8 cellular contexts compared by ENCODE assay signal in the genomic region with DNA sequence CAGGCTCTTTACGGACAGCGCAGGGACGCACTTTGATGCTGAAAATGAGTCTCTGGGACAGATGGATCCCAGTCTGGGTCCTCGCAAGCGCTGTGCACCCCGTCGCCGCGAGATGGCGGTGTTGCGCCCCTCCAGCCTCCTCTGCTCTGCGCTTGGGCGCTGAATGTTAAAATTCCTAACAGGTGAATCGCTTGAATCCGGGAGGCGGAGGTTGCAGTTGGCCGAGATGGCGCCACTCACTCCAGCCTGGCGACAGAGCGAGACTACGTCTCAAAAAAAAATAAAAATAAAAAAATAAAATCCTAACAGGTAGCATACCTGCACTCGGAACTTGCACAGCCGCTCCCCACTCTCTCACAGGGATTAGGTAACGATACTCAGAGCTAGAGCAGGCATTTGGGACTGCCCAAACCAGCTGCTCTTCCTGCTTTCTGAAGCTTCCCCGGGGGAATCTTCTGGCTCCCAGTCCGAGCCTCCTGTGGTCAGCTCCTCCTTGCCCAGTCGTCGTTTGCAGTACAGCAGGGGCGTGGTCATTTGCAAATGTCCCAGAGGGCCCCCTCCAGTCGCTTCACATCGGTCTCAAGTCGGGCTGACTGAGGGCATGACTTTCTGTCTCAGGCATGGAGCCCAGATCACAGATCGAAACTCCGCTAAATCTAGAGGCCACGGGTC. TPM values are rescaled to one million over a fixed set of nuclear protein-coding genes. Genes with fewer than 3 reads are reported as not detected.
DNase-seq lines count a peak whose midpoint lies in the region; ATAC-seq and TF ChIP-seq lines count a peak whose summit lies in the region.

No MANE protein-coding gene starts in this region.

- no peak overlapping the region for H3K27ac ChIP-seq in OCI-LY3 (ENCODE audit: low read length)

- no peak overlapping the region for H3K9ac ChIP-seq in OCI-LY3 (ENCODE audit: low read length)

- H3K27ac Mint-ChIP-seq in activated T-cell treated with anti-CD3 and anti-CD28 coated beads, Interleukin-2, amount 50 U/mL, for 72 hours = no peak overlapping the region
- no peak overlapping the region for H3K27ac Mint-ChIP-seq in stimulated activated memory B cell treated with anti-CD40 and anti-IgM and Interleukin-4, amounts not matched to agents 10 μg/mL and 1 μg/mL and 100 μg/mL, for 72 hours

- no peaks in the 10 kb centered on the region for H4K20me1 ChIP-seq in OCI-LY3 (ENCODE audit: insufficient read depth, low read length)

- no peaks in the 10 kb centered on the region for H3K36me3 Mint-ChIP-seq in activated T-cell treated with anti-CD3 and anti-CD28 coated beads, Interleukin-2, amount 50 U/mL, for 72 hours (ENCODE audit: insufficient read depth in 2 of 2)
- peaks cover 13% of the 10 kb centered on the region for H3K36me3 Mint-ChIP-seq in stimulated activated memory B cell treated with anti-CD40 and anti-IgM and Interleukin-4, amounts not matched to agents 10 μg/mL and 1 μg/mL and 100 μg/mL, for 72 hours

- H2AFZ ChIP-seq in OCI-LY3 (ENCODE audit: low read depth, low read length) = no peak overlapping the region; the same call in 1 of the 2 replicates

- no peak overlapping the region for H3K4me3 ChIP-seq in OCI-LY3 (ENCODE audit: low read length)
- H3K4me3 ChIP-seq in fibroblast of mammary gland (ENCODE audit: control insufficient read depth, low read depth, low read length) = no peak overlapping the region

- H3K4me1 ChIP-seq in OCI-LY3 (ENCODE audit: low read length) = no peaks in the 10 kb centered on the region

- ATAC-seq in HG02759 (IDR thresholded peaks at IDR 0.05; ENCODE audit: unreplicated experiment) (peak; percentile 58), GM18517 (IDR thresholded peaks at IDR 0.05; ENCODE audit: unreplicated experiment) (no peak)
- peak; percentile 71 to 74 for ATAC-seq in activated T-cell treated with anti-CD3 and anti-CD28 coated beads, Interleukin-2, amount 50 U/mL, for 72 hours (replicated peaks in 1 of 2)
- ATAC-seq in stimulated activated memory B cell treated with anti-CD40 and anti-IgM and Interleukin-4, amounts not matched to agents 10 μg/mL and 1 μg/mL and 100 μg/mL, for 72 hours = peak; percentile 62

- 0 out of 2 replicates have a peak, but pooled peaks cover 3% of the 10 kb centered on the region for H3K27me3 ChIP-seq in OCI-LY3 (ENCODE audit: low read depth, low read length)

- peak; percentile 80 for TF ChIP-seq CTCF in OCI-LY3 (IDR thresholded peaks at IDR 0.05; ENCODE audit: low read depth, low read length)
- TF ChIP-seq CTCF in fibroblast of mammary gland (conservative IDR thresholded peaks at IDR 0.05; ENCODE audit: control insufficient read depth, insufficient read depth, low read depth, low read length) = peak; percentile 89

- no peaks in the 10 kb centered on the region for H3K4me1 Mint-ChIP-seq in activated T-cell treated with anti-CD3 and anti-CD28 coated beads, Interleukin-2, amount 50 U/mL, for 72 hours (ENCODE audit: low read depth)
- peaks cover 6% of the 10 kb centered on the region for H3K4me1 Mint-ChIP-seq in stimulated activated memory B cell treated with anti-CD40 and anti-IgM and Interleukin-4, amounts not matched to agents 10 μg/mL and 1 μg/mL and 100 μg/mL, for 72 hours

- no peaks in the 10 kb centered on the region for H3K27me3 Mint-ChIP-seq in activated T-cell treated with anti-CD3 and anti-CD28 coated beads, Interleukin-2, amount 50 U/mL, for 72 hours (ENCODE audit: low read depth)
- H3K27me3 Mint-ChIP-seq in stimulated activated memory B cell treated with anti-CD40 and anti-IgM and Interleukin-4, amounts not matched to agents 10 μg/mL and 1 μg/mL and 100 μg/mL, for 72 hours = no peaks in the 10 kb centered on the region

- no peaks in the 10 kb centered on the region for H3K9me3 Mint-ChIP-seq in activated T-cell treated with anti-CD3 and anti-CD28 coated beads, Interleukin-2, amount 50 U/mL, for 72 hours
- no peaks in the 10 kb centered on the region for H3K9me3 Mint-ChIP-seq in stimulated activated memory B cell treated with anti-CD40 and anti-IgM and Interleukin-4, amounts not matched to agents 10 μg/mL and 1 μg/mL and 100 μg/mL, for 72 hours

- DNase-seq in ELF-1 (ENCODE audit: low read depth, low spot score) (peak; percentile 96), fibroblast of mammary gland (ENCODE audit: low read depth) (peak; percentile 62), myocyte (ENCODE audit: low read depth) (peak; percentile 81)
- DNase-seq in activated T-cell treated with anti-CD3 and anti-CD28 coated beads, Interleukin-2, amount 50 U/mL, for 72 hours = peak; percentile 63 to 70

- no peaks in the 10 kb centered on the region for H3K36me3 ChIP-seq in OCI-LY3 (replicated peaks; ENCODE audit: low read depth, low read length)

- no peak overlapping the region for H3K4me3 Mint-ChIP-seq in activated T-cell treated with anti-CD3 and anti-CD28 coated beads, Interleukin-2, amount 50 U/mL, for 72 hours
- no peak overlapping the region for H3K4me3 Mint-ChIP-seq in stimulated activated memory B cell treated with anti-CD40 and anti-IgM and Interleukin-4, amounts not matched to agents 10 μg/mL and 1 μg/mL and 100 μg/mL, for 72 hours

- no peaks in the 10 kb centered on the region for H3K9me3 ChIP-seq in OCI-LY3 (ENCODE audit: insufficient read depth, low read length)

- no peaks in the 10 kb centered on the region for H3K79me2 ChIP-seq in OCI-LY3 (ENCODE audit: low read length)

- no peak overlapping the region for H3K4me2 ChIP-seq in OCI-LY3 (ENCODE audit: low read length)

RNA-seq across cellular contexts. Expression of a gene that starts 26.2 kb away (rescaled TPM):
- 1 to 10 TPM in 1 of 2 donors, under 1 TPM in 1; 0.67 to 2.4 TPM for total RNA-seq in activated T-cell treated with anti-CD3 and anti-CD28 coated beads, Interleukin-2, amount 50 U/mL, for 72 hours
- total RNA-seq in myocyte = 4.3 and 7.7 TPM in 2 replicates
- 15.5 TPM for polyA plus RNA-seq in myocyte (2012)

RNA-seq across cellular contexts. Expression of a gene that starts 27.9 kb away (rescaled TPM):
- 1 to 10 TPM; 4.6 to 5.2 TPM for total RNA-seq in activated T-cell treated with anti-CD3 and anti-CD28 coated beads, Interleukin-2, amount 50 U/mL, for 72 hours
- 3.1 and 3.5 TPM in 2 replicates for total RNA-seq in myocyte
- 3.2 TPM for polyA plus RNA-seq in myocyte (2012)

RNA-seq across cellular contexts. Expression of a gene that starts 41.2 kb away (rescaled TPM):
- under 1 TPM in 1 of 2 donors, not detected in 1; 0.58 TPM for total RNA-seq in activated T-cell treated with anti-CD3 and anti-CD28 coated beads, Interleukin-2, amount 50 U/mL, for 72 hours
- total RNA-seq in myocyte = 0.16 TPM in 1 of 2 replicates, not detected in the other
- 0.39 TPM for polyA plus RNA-seq in myocyte (2012)
